8 cellular contexts compared by ENCODE assay signal in the genomic region with DNA sequence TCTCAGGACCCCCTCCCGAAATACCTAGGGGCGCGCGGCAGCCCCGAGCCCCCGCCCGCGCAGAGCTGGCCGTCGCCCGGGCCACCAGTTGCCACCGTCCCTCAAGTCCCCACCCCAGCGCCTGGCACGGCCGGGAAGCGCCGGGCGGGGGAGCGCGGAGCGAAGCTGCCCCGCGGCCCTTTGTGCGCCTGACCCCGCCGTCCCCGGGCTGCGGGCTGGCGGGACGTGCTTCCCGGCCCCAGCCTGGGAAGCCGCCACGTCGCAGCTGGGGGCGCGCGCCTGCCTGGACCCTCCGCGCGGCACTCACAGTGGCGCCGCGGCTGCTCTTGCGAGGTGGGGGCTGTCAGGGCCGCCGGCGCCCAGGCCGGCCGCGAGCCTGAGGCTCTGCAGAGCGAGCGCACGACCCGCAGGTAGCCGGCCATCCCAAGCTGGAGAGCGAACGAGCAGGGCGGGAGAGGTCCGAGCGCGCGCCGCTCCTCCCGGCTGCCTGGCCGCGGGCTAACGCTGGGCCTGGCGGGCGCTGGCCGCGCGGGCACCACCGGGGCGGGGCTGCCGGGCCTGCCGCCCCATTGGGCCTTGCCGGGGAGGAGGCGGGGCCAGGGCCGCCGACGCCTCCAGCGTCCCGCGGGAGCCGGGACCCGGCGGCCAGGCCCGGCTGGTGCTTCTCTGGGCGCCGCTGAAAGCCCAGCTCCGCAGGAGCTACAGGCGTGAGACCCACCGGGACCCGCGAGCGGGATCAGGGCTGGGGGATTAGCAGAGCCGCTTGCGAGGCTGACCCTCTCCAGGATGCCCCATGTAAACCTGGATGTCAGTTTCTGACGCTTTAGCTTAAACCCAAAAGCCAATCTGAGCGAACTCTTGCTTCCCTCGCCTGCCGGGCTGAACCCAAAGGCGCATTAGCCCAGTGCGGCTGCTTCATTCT. TPM values are rescaled to one million over a fixed set of nuclear protein-coding genes. Genes with fewer than 3 reads are reported as not detected.
DNase-seq lines count a peak whose midpoint lies in the region; ATAC-seq and TF ChIP-seq lines count a peak whose summit lies in the region.

A gene (minus strand): TSS at position 500 of the 922 bp plus-strand sequence. CDS start 78 bp downstream, at position 422.

- H3K4me1 ChIP-seq in colonic mucosa: no peaks in the 10 kb centered on the region

- H3K36me3 ChIP-seq in colonic mucosa: no peaks in the 10 kb centered on the region

- H3K27ac ChIP-seq in colonic mucosa: peak within 1 kb of the TSS; percentile 91

- TF ChIP-seq CTCF in AG09309 (IDR thresholded peaks at IDR 0.05; ENCODE audit: control insufficient read depth, insufficient read depth, low read depth, low read length, missing control alignments) (no peak), colonic mucosa (IDR thresholded peaks at IDR 0.05) (no peak)

- peak within 1 kb of the TSS; percentile 68 for H3K4me3 ChIP-seq in AG09309 (ENCODE audit: control insufficient read depth, low read depth, low read length)
- H3K4me3 ChIP-seq in colonic mucosa: peak within 1 kb of the TSS; percentile 95

- no peaks in the 10 kb centered on the region for H3K9me3 ChIP-seq in colonic mucosa

- intact Hi-C loops in colonic mucosa (cut with DNase I): no loop called here

- ATAC-seq in GM18858 (IDR thresholded peaks at IDR 0.05; ENCODE audit: unreplicated experiment) (peak; percentile 52), HG03066 (IDR thresholded peaks at IDR 0.05; ENCODE audit: low read depth, unreplicated experiment) (peak; percentile 53)

- H3K9ac ChIP-seq in colonic mucosa (ENCODE audit: low read depth in 2 of 2, low read length in 2 of 2): peak within 1 kb of the TSS; percentile 96

- H3K27me3 ChIP-seq in colonic mucosa: no peaks in the 10 kb centered on the region

- no peak for DNase-seq in AG09309 (ENCODE audit: low read depth)
- DNase-seq in NCI-H446 (lab: John Stamatoyannopoulos, UW): peak; percentile 43 to 87
- DNase-seq in activated CD4-positive, alpha-beta T cell treated with anti-CD3 and anti-CD28 coated beads for 24 hours (ENCODE audit: low read depth in 2 of 2): peak; percentile 46 to 57
- DNase-seq in colonic mucosa: peak; percentile 84
- DNase-seq in kidney tubule cell (ENCODE audit: low spot score): peak; percentile 89
- DNase-seq in stimulated activated CD4-positive, alpha-beta T cell treated with anti-CD3 and anti-CD28 coated beads, Interleukin-15, amount 100 ng/mL, for 24 hours: peak; percentile 84

RNA-seq across cellular contexts. Expression of the gene that starts here (rescaled TPM):
- total RNA-seq in colonic mucosa: 100 to 1,000 TPM; 201 to 286 TPM
